ENCODE assay signal across 1 cellular context in the genomic region with DNA sequence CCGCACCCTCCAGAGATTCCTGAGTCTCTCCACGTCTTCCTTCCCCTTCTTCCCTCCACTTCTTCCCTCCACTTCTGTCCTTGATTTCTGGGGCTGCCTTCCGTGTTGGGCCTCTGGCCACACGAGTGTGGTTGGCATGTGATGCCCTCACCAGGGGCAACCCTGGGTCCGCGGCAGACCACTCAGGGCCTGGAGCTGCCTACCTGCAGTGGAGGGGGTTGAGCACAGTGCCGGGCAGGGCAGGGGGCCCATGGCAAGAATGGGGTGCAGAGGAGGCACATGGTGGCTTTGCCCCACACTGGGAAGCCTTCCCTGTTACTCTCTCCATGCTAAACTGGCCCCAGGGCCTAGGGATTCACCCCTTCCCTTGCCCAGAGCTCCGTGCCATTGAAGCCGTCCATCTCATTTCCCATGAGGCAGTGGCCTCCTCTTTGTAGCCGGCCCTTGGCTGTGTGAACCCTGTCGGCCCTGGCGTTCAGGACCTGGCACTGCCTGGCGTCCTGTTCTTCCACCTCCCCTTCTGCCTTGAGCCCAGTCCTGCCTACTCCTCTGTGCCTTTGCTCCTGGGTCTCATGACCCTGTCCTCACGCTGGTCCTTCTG.
TF ChIP-seq lines count a peak whose summit lies in the region.

No MANE protein-coding gene starts in this region.

TF ChIP-seq in HepG2, 621 proteins besides CTCF, POLR2A, EP300 and RAD21:
- TF ChIP-seq AGO2 (optimal IDR thresholded peaks at IDR 0.05; ENCODE audit: low read depth, low read length): peak; percentile 9
- TF ChIP-seq, protein P1, sequence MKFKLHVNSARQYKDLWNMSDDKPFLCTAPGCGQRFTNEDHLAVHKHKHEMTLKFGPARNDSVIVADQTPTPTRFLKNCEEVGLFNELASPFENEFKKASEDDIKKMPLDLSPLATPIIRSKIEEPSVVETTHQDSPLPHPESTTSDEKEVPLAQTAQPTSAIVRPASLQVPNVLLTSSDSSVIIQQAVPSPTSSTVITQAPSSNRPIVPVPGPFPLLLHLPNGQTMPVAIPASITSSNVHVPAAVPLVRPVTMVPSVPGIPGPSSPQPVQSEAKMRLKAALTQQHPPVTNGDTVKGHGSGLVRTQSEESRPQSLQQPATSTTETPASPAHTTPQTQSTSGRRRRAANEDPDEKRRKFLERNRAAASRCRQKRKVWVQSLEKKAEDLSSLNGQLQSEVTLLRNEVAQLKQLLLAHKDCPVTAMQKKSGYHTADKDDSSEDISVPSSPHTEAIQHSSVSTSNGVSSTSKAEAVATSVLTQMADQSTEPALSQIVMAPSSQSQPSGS (CRISPR knock-in tag; IDR thresholded peaks at IDR 0.05): no peak
TF ChIP-seq in HepG2: peak in this region for 1.
